In the genomic region with DNA sequence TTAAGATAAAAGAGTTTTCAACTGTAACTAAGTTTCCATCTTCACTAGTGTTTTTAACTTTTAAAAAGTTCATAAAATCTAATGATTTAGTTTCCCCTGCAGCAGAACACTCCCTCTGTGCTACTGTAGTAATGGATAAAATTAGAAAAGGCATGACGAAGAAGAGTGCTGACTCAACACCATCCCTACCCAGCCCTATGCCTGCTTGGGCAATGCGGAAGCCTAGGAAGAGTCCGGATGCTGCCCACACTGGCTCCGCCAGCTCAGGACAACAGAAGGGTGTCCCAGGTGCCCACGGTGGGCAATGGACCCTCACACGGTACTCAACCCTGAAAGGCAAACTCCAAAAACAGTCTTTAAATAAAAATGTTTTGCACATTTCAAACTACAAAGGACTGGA, we compare ENCODE assay signal across 18 cellular contexts.
DNase-seq lines count a peak whose midpoint lies in the region; ATAC-seq, FAIRE-seq and TF ChIP-seq lines count a peak whose summit lies in the region.
"Had no signal": no experiment of that assay in that cellular context is flagged by ENCODE, and none has a peak within 500 bp of the region (broad histone marks: within the 10 kb centered on the region; RNA-seq: fewer than 3 reads in every experiment).

No MANE protein-coding gene starts in this region.

- H3K79me2 ChIP-seq in osteoblast (ENCODE audit: insufficient read depth, low read length): peaks cover 13% of the 10 kb centered on the region

- CTCF ChIA-PET in A549 (lab: Yijun Ruan, JAX): interaction anchor here (0.6 to 1.0 kb wide), 3 partner anchors 23 to 219 kb away, joined by 3 to 6 read pairs (median 3); no protein-coding TSS in a partner anchor

- H3K36me3 ChIP-seq in osteoblast (ENCODE audit: insufficient read depth, low read length): peaks cover 81% of the 10 kb centered on the region

- no peak overlapping the region for H3K4me2 ChIP-seq in A549
- no peak overlapping the region for H3K4me2 ChIP-seq in osteoblast (ENCODE audit: insufficient read depth, low read length)

- peaks cover 7% of the 10 kb centered on the region for H4K20me1 ChIP-seq in osteoblast (ENCODE audit: insufficient read depth, low read length)

- TF ChIP-seq CTCF in A549 (IDR thresholded peaks at IDR 0.05): no peak
- TF ChIP-seq CTCF in osteoblast (IDR thresholded peaks at IDR 0.05; ENCODE audit: extremely low read depth, low read depth, low read length): no peak

- H3K4me1 ChIP-seq in A549: no peaks in the 10 kb centered on the region
- no peaks in the 10 kb centered on the region for H3K4me1 ChIP-seq in osteoblast (ENCODE audit: insufficient read depth, low read length)
- H3K4me1 ChIP-seq: SJCRH30 had no signal

- no peak for FAIRE-seq in A549 (lab: Jason Lieb, UNC)

- H3K27ac ChIP-seq in A549: no peak overlapping the region
- H3K27ac ChIP-seq in osteoblast (ENCODE audit: low read depth, low read length): peak overlapping the region; percentile 1
- H3K27ac ChIP-seq: BLaER1 treated with 17β-estradiol and CSF1 and Interleukin-3, amounts not matched to agents 10 nM and 100 nM; RWPE1; SJCRH30 had no signal

- POLR2A ChIA-PET in A549 (lab: Yijun Ruan, JAX): no interaction called here

- no peak for ATAC-seq in A549

- no peak for TF ChIP-seq POLR2A in A549 (IDR thresholded peaks at IDR 0.05; ENCODE audit: low read length)

- DNase-seq in A549 (ENCODE audit: low read depth in 1 of 2, low spot score in 1 of 2): no peak
- peak; percentile 12 for DNase-seq in AG08396 (ENCODE audit: low spot score)
- DNase-seq in amniotic epithelial cell (ENCODE audit: low read depth): peak; percentile 52
- DNase-seq in osteoblast (ENCODE audit: insufficient read length, low spot score, missing footprints): peak; percentile 91
- DNase-seq in Ammon's horn (ENCODE audit: low spot score): no peak
- no peak for DNase-seq in posterior vena cava (ENCODE audit: low spot score)
- no peak for DNase-seq in stimulated activated naive CD4-positive, alpha-beta T cell treated with Interleukin-2 at 50 U/mL for 16 hours (lab: John Stamatoyannopoulos, UW)
- DNase-seq: DMS79 treated with DMSO at 0.1 percent for 48 hours, H9, Karpas-422, MM.1S, NCI-H1092 treated with DMSO at 0.1 percent for 48 hours, NCI-H1694, NCI-H446, NCI-H69, SJCRH30 had no signal

- H3K27me3 ChIP-seq in osteoblast (ENCODE audit: insufficient read depth, low read length): no peaks in the 10 kb centered on the region
- H3K27me3 ChIP-seq: BLaER1 treated with 17β-estradiol and CSF1 and Interleukin-3, amounts not matched to agents 10 nM and 100 nM; SJCRH30 had no signal

- no peak overlapping the region for H3K4me3 ChIP-seq in A549
- H3K4me3 ChIP-seq in osteoblast (ENCODE audit: insufficient read depth, low read length): no peak overlapping the region
- H3K4me3 ChIP-seq: BLaER1 treated with 17β-estradiol and CSF1 and Interleukin-3, amounts not matched to agents 10 nM and 100 nM; SJCRH30 had no signal

- 95% methylated on average over 6 of the region's 6 CpGs for WGBS in A549 (ENCODE audit: missing lambda C conversion rate)

- TF ChIP-seq RAD21 in A549 (conservative IDR thresholded peaks at IDR 0.05 in 1 of 2, IDR thresholded peaks at IDR 0.05 in 1 of 2): no peak

- TF ChIP-seq EP300 in A549 (IDR thresholded peaks at IDR 0.05): no peak

- intact Hi-C loops in posterior vena cava (cut with DNase I): no loop called here

- H3K9me3 ChIP-seq in A549: no peaks in the 10 kb centered on the region
- H3K9me3 ChIP-seq in osteoblast (ENCODE audit: low read depth, low read length): no peaks in the 10 kb centered on the region
- H3K9me3 ChIP-seq: BLaER1 treated with 17β-estradiol and CSF1 and Interleukin-3, amounts not matched to agents 10 nM and 100 nM; SJCRH30 had no signal

- H2AFZ ChIP-seq in osteoblast (ENCODE audit: low read length): no peak overlapping the region

TF ChIP-seq in A549, 52 proteins besides CTCF, POLR2A, EP300 and RAD21:
- TF ChIP-seq PHF8 (IDR thresholded peaks at IDR 0.05; ENCODE audit: borderline replicate concordance, low read depth) (no peak), MAFK (IDR thresholded peaks at IDR 0.05; ENCODE audit: partially characterized antibody) (peak; percentile 26)

Comparison
In these comparisons a context has a peak if more than half of its experiments do, and no peak if none do; other contexts are left out.
1. DNase-seq: peak in AG08396 (single experiment), amniotic epithelial cell (single experiment) and osteoblast (single experiment); none in A549 (0 of 2), Ammon's horn (single experiment), posterior vena cava (single experiment) and stimulated activated naive CD4-positive, alpha-beta T cell treated with Interleukin-2 at 50 U/mL for 16 hours (single experiment).